In the genomic region with DNA sequence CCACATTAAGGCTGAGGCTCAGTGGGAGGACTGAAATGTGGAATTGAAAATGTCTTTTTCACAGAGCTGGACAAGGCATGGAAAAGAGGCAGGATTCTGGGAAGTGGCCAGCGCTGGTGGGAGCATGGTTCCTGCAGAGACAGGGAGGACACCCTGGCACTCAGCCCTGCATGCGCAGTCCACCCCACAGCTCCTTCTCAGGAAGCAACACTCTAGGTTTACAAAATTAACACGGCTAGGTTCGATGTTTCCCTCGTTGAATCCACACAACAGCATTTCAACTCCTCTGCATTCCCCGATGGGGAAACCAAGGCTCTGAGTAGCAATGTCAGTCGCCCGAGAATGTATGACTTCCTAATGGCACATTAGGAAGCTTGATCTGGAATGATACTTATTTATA, we compare ENCODE assay signal across 27 cellular contexts.
A peak's percentile ranks its signal among the peaks of the same experiment; 100 is the strongest.
DNase-seq lines count a peak whose midpoint lies in the region; ATAC-seq and TF ChIP-seq lines count a peak whose summit lies in the region.
"Had no signal": no experiment of that assay in that cellular context is flagged by ENCODE, and none has a peak within 500 bp of the region (broad histone marks: within the 10 kb centered on the region; RNA-seq: fewer than 3 reads in every experiment).

No MANE protein-coding gene starts in this region.

- DNase-seq in EH (ENCODE audit: low read depth) (peak; percentile 38), fibroblast of villous mesenchyme (ENCODE audit: low read depth) (peak; percentile 48), mesenteric fat pad (ENCODE audit: low spot score) (peak; percentile 22), glomerular visceral epithelial cell (ENCODE audit: extremely low spot score) (no peak), NOMO-1 treated with DMSO at 0.1 percent for 48 hours (lab: John Stamatoyannopoulos, UW; ENCODE audit: unreplicated experiment) (no peak)
- no peak for DNase-seq in CD4-positive, alpha-beta T cell
- no peak for DNase-seq in stimulated activated CD4-positive, alpha-beta T cell treated with anti-CD3 and anti-CD28 coated beads, Interleukin-2, amount 100 ng/mL, for 24 hours
- DNase-seq: ACHN; activated CD4-positive, alpha-beta T cell treated with anti-CD3 and anti-CD28 coated beads for 48 hours; activated gamma-delta T cell; activated naive CD8-positive, alpha-beta T cell treated with anti-CD3 and anti-CD28 coated beads for 36 hours; aorta; esophagus squamous epithelium; gastrocnemius medialis; GOT3; HFFc6; NCI-H1048; NCI-H2107; NCI-H82; right lobe of liver; RPMI8226; stimulated activated CD4-positive, alpha-beta T cell treated with anti-CD3 and anti-CD28 coated beads, Interleukin-4, amount 100 ng/mL, for 4 hours; WERI-Rb-1 had no signal

- H3K4me3 ChIP-seq in Loucy (ENCODE audit: low read length, poor library complexity, severe bottlenecking), result no peak overlapping the region
- no peak overlapping the region for H3K4me3 ChIP-seq in fibroblast of villous mesenchyme (ENCODE audit: low read depth, low read length)
- H3K4me3 ChIP-seq: esophagus squamous epithelium, gastrocnemius medialis, right lobe of liver had no signal

- ATAC-seq in CD4-positive, alpha-beta T cell (ENCODE audit: poor library complexity), result no peak
- ATAC-seq: gastrocnemius medialis, left lobe of liver had no signal

- H3K36me3 Mint-ChIP-seq in CD4-positive, alpha-beta T cell (ENCODE audit: low read depth), result no peaks in the 10 kb centered on the region
- H3K36me3 Mint-ChIP-seq: activated naive CD8-positive, alpha-beta T cell treated with anti-CD3 and anti-CD28 coated beads for 36 hours; IgD-negative memory B cell; type B pancreatic cell had no signal

- no peak overlapping the region for H3K4me3 Mint-ChIP-seq in CD4-positive, alpha-beta T cell
- H3K4me3 Mint-ChIP-seq: activated naive CD8-positive, alpha-beta T cell treated with anti-CD3 and anti-CD28 coated beads for 36 hours; HFFc6; IgD-negative memory B cell; type B pancreatic cell had no signal

- no peaks in the 10 kb centered on the region for H3K9me3 Mint-ChIP-seq in CD4-positive, alpha-beta T cell
- H3K9me3 Mint-ChIP-seq: activated naive CD8-positive, alpha-beta T cell treated with anti-CD3 and anti-CD28 coated beads for 36 hours; HFFc6; type B pancreatic cell had no signal

- no peak overlapping the region for H3K27ac ChIP-seq in CD4-positive, alpha-beta T cell (ENCODE audit: low read depth, low read length)
- H3K27ac ChIP-seq: gastrocnemius medialis, right lobe of liver, WERI-Rb-1 had no signal

- H3K4me1 Mint-ChIP-seq in CD4-positive, alpha-beta T cell (ENCODE audit: low read depth), result no peaks in the 10 kb centered on the region
- H3K4me1 Mint-ChIP-seq: activated naive CD8-positive, alpha-beta T cell treated with anti-CD3 and anti-CD28 coated beads for 36 hours; IgD-negative memory B cell had no signal

- peaks cover 20% of the 10 kb centered on the region for H3K27me3 Mint-ChIP-seq in CD4-positive, alpha-beta T cell

- intact Hi-C loops in CD4-positive, alpha-beta T cell (cut with DNase I, micrococcal nuclease), result no loop called here

- no peaks in the 10 kb centered on the region for H4K20me1 ChIP-seq in Loucy (ENCODE audit: insufficient read depth, low read length, poor library complexity, severe bottlenecking)

- TF ChIP-seq CTCF in Loucy (conservative IDR thresholded peaks at IDR 0.05; ENCODE audit: low read length), result no peak
- TF ChIP-seq CTCF in fibroblast of villous mesenchyme (IDR thresholded peaks at IDR 0.05; ENCODE audit: insufficient read depth, low read depth, low read length), result no peak
- no peak for TF ChIP-seq CTCF in CD4-positive, alpha-beta T cell (IDR thresholded peaks at IDR 0.05)

- H3K9me3 ChIP-seq in Loucy (ENCODE audit: insufficient read depth, low read depth, low read length), result no peaks in the 10 kb centered on the region
- no peaks in the 10 kb centered on the region for H3K9me3 ChIP-seq in CD4-positive, alpha-beta T cell (ENCODE audit: control insufficient read depth, low read length)
- H3K9me3 ChIP-seq: esophagus squamous epithelium, gastrocnemius medialis, right lobe of liver had no signal

- no peaks in the 10 kb centered on the region for H3K27me3 ChIP-seq in Loucy (ENCODE audit: insufficient read depth, low read length, poor library complexity, severe bottlenecking)
- peaks cover 12% of the 10 kb centered on the region for H3K27me3 ChIP-seq in CD4-positive, alpha-beta T cell (ENCODE audit: control insufficient read depth, insufficient read depth, low read length)
- H3K27me3 ChIP-seq: esophagus squamous epithelium, right lobe of liver had no signal

- H3K9ac ChIP-seq in Loucy (ENCODE audit: low read depth, low read length, poor library complexity, severe bottlenecking), result no peak overlapping the region

- no peaks in the 10 kb centered on the region for H3K36me3 ChIP-seq in Loucy (ENCODE audit: insufficient read depth, low read length)
- H3K36me3 ChIP-seq: esophagus squamous epithelium, gastrocnemius medialis, right lobe of liver, WERI-Rb-1 had no signal

- H3F3A ChIP-seq in Loucy (ENCODE audit: low read depth), result no peaks in the 10 kb centered on the region

- CTCF ChIA-PET in CD4-positive, alpha-beta T cell (lab: Charles Lee), result no interaction called here

- H3K4me2 ChIP-seq in Loucy (ENCODE audit: low read depth, low read length, poor library complexity, severe bottlenecking), result no peak overlapping the region

- no peaks in the 10 kb centered on the region for H3K9me2 ChIP-seq in Loucy (replicated peaks; ENCODE audit: low read depth, low read length)

- no peak overlapping the region for H3K27ac Mint-ChIP-seq in CD4-positive, alpha-beta T cell
- H3K27ac Mint-ChIP-seq: activated naive CD8-positive, alpha-beta T cell treated with anti-CD3 and anti-CD28 coated beads for 36 hours; HFFc6; IgD-negative memory B cell; type B pancreatic cell had no signal

- peaks cover 10% of the 10 kb centered on the region for H3K4me1 ChIP-seq in Loucy (ENCODE audit: insufficient read depth, low read length, poor library complexity, severe bottlenecking)
- H3K4me1 ChIP-seq: gastrocnemius medialis, right lobe of liver had no signal

- POLR2A ChIA-PET in CD4-positive, alpha-beta T cell (lab: Charles Lee), result no interaction called here

- H3K79me2 ChIP-seq in Loucy (ENCODE audit: insufficient read depth, low read length), result no peaks in the 10 kb centered on the region

- peak overlapping the region; percentile 28; the same call in 1 of the 2 replicates for H2AFZ ChIP-seq in Loucy (ENCODE audit: low read length)

Comparison
In these comparisons a context has a peak if more than half of its experiments do, and no peak if none do; other contexts are left out.
1. DNase-seq: peak in EH (single experiment), fibroblast of villous mesenchyme (single experiment) and mesenteric fat pad (single experiment); none in glomerular visceral epithelial cell (single experiment), NOMO-1 treated with DMSO at 0.1 percent for 48 hours (single experiment), CD4-positive, alpha-beta T cell (0 of 10) and stimulated activated CD4-positive, alpha-beta T cell treated with anti-CD3 and anti-CD28 coated beads, Interleukin-2, amount 100 ng/mL, for 24 hours (0 of 2).